In genomic region chr18:23494992-23495391, GRCh38 we compare ENCODE assay signal across 22 cellular contexts. TPM values are rescaled to one million over a fixed set of nuclear protein-coding genes. Genes with fewer than 3 reads are reported as not detected.
DNase-seq lines count a peak whose midpoint lies in the region; TF ChIP-seq lines count a peak whose summit lies in the region.
"Had no signal": no experiment of that assay in that cellular context is flagged by ENCODE, and none has a peak within 500 bp of the region (broad histone marks: within the 10 kb centered on the region; RNA-seq: fewer than 3 reads in every experiment).

No MANE protein-coding gene starts in this region.

- H3K9me3 ChIP-seq in mammary epithelial cell (replicated peaks; ENCODE audit: insufficient read depth, low read length) (no peaks in the 10 kb centered on the region), neural progenitor cell (ENCODE audit: low read depth) (no peaks in the 10 kb centered on the region)
- H3K9me3 ChIP-seq: BE2C, MG63 had no signal

- CTCF ChIA-PET in mammary epithelial cell (lab: Charles Lee; ENCODE audit: low non-redundant PET), result no interaction called here

- H3K79me2 ChIP-seq in mammary epithelial cell (ENCODE audit: insufficient read depth, low read length), result no peaks in the 10 kb centered on the region
- no peaks in the 10 kb centered on the region for H3K79me2 ChIP-seq in neural progenitor cell (ENCODE audit: low read depth)

- no TSS peak for BruUV-seq in mammary epithelial cell (replicated peaks; lab: Mats Ljungman, UMichigan)

- peaks cover 12% of the 10 kb centered on the region for H3K4me1 Mint-ChIP-seq in neural progenitor cell

- dilution Hi-C loops in mammary epithelial cell (cut with HindIII; ENCODE audit: low sequenced_read_pairs), result no loop called here

- H2AFZ ChIP-seq in mammary epithelial cell (ENCODE audit: low read depth, low read length), result no peak overlapping the region
- no peak overlapping the region for H2AFZ ChIP-seq in neural progenitor cell (replicated peaks)

- no peak overlapping the region for H3K4me3 Mint-ChIP-seq in neural progenitor cell
- H3K4me3 Mint-ChIP-seq: activated CD8-positive, alpha-beta T cell treated with anti-CD3 and anti-CD28 coated beads, Interleukin-2, amount 10 ng/mL, durations not matched to agents 7 days and 5 days; activated naive CD8-positive, alpha-beta T cell treated with anti-CD3 and anti-CD28 coated beads for 36 hours; central memory CD8-positive, alpha-beta T cell; HFFc6 had no signal

- peaks cover 19% of the 10 kb centered on the region for H3F3A ChIP-seq in neural progenitor cell (ENCODE audit: low read depth)

- peak overlapping the region; percentile 24 for H3K27ac ChIP-seq in mammary epithelial cell (ENCODE audit: insufficient read depth, low read depth, low read length)
- H3K27ac ChIP-seq in neural progenitor cell, result no peak overlapping the region

- TF ChIP-seq CTCF in mammary epithelial cell (conservative IDR thresholded peaks at IDR 0.05 in 1 of 2, IDR thresholded peaks at IDR 0.05 in 1 of 2; ENCODE audit: extremely low read depth in 1 of 2, insufficient read depth in 1 of 2, low read depth in 1 of 2, low read length in 2 of 2) (no peak), neural progenitor cell (IDR thresholded peaks at IDR 0.05) (no peak)

- H3K4me1 ChIP-seq in mammary epithelial cell (ENCODE audit: insufficient read depth, low read length) (peaks cover 18% of the 10 kb centered on the region), neural progenitor cell (peaks cover 19% of the 10 kb centered on the region)
- H3K4me1 ChIP-seq: BE2C had no signal

- H3K27me3 Mint-ChIP-seq in neural progenitor cell (ENCODE audit: insufficient read depth, low read depth), result peaks cover 14% of the 10 kb centered on the region
- H3K27me3 Mint-ChIP-seq: activated naive CD8-positive, alpha-beta T cell treated with anti-CD3 and anti-CD28 coated beads for 36 hours; central memory CD8-positive, alpha-beta T cell; IgD-negative memory B cell had no signal

- H3K9ac ChIP-seq in mammary epithelial cell (ENCODE audit: insufficient read depth, low read length) (no peak overlapping the region), neural progenitor cell (no peak overlapping the region)

- H3K27ac Mint-ChIP-seq in neural progenitor cell, result no peak overlapping the region
- H3K27ac Mint-ChIP-seq: activated CD8-positive, alpha-beta T cell treated with anti-CD3 and anti-CD28 coated beads, Interleukin-2, amount 10 ng/mL, durations not matched to agents 7 days and 5 days; activated naive CD8-positive, alpha-beta T cell treated with anti-CD3 and anti-CD28 coated beads for 36 hours; HFFc6 had no signal

- H3K36me3 ChIP-seq in mammary epithelial cell (ENCODE audit: insufficient read depth, low read length) (no peaks in the 10 kb centered on the region), neural progenitor cell (peaks cover 6% of the 10 kb centered on the region)
- H3K36me3 ChIP-seq: BE2C, MG63 had no signal

- H3K27me3 ChIP-seq in mammary epithelial cell (ENCODE audit: insufficient read depth, low read length), result no peaks in the 10 kb centered on the region
- no peaks in the 10 kb centered on the region for H3K27me3 ChIP-seq in neural progenitor cell
- H3K27me3 ChIP-seq: BE2C, MG63 had no signal

- H3K4me3 ChIP-seq in mammary epithelial cell (replicated peaks in 1 of 3; ENCODE audit: insufficient read depth in 1 of 3, low read depth in 2 of 3, low read length in 3 of 3), result no peak overlapping the region
- no peak overlapping the region for H3K4me3 ChIP-seq in neural progenitor cell
- H3K4me3 ChIP-seq: MG63 had no signal

- peak overlapping the region; percentile 15 for H3K4me2 ChIP-seq in mammary epithelial cell (ENCODE audit: insufficient read depth, low read depth, low read length)
- peak overlapping the region; percentile 68 for H3K4me2 ChIP-seq in neural progenitor cell

- peak; percentile 39 for DNase-seq in DMS53 (lab: John Stamatoyannopoulos, UW)
- DNase-seq in DMS53 treated with DMSO at 0.1 percent for 48 hours (lab: John Stamatoyannopoulos, UW; ENCODE audit: unreplicated experiment), result no peak
- DNase-seq in NCI-H69 (lab: John Stamatoyannopoulos, UW), result peak; percentile 96
- peak; percentile 82 for DNase-seq in mammary epithelial cell
- DNase-seq in neural progenitor cell (ENCODE audit: low spot score), result peak; percentile 36
- DNase-seq in NCI-H2171 (lab: John Stamatoyannopoulos, UW), result no peak
- no peak for DNase-seq in stimulated activated CD8-positive, alpha-beta memory T cell treated with anti-CD3 and anti-CD28 coated beads, Interleukin-4, amount 100 ng/mL, for 48 hours
- no peak for DNase-seq in ACHN
- DNase-seq: activated CD8-positive, alpha-beta T cell treated with anti-CD3 and anti-CD28 coated beads, Interleukin-2, amount 10 ng/mL, durations not matched to agents 7 days and 5 days; activated effector memory CD4-positive, alpha-beta T cell treated with Interleukin-2 at 50 U/mL for 16 hours; activated naive CD8-positive, alpha-beta T cell treated with anti-CD3 and anti-CD28 coated beads for 36 hours; activated T-cell treated with anti-CD3 and anti-CD28 coated beads for 4 hours; BE2C; glutamatergic neuron; HFFc6; MG63; NCI-H524; occipital lobe; substantia nigra; SW 1271 had no signal

- intact Hi-C loops in mammary epithelial cell (cut with micrococcal nuclease), result loop anchor here (5.0 kb wide), 1 partner anchor 317 kb away; no protein-coding TSS in a partner anchor

- H3K36me3 Mint-ChIP-seq in neural progenitor cell, result peaks cover 6% of the 10 kb centered on the region
- H3K36me3 Mint-ChIP-seq: activated naive CD8-positive, alpha-beta T cell treated with anti-CD3 and anti-CD28 coated beads for 36 hours had no signal

- 47% methylated on average over 1 of the region's 1 CpG for WGBS in mammary epithelial cell (ENCODE audit: low coverage, missing lambda C conversion rate)

- no peaks in the 10 kb centered on the region for H4K20me1 ChIP-seq in mammary epithelial cell (ENCODE audit: insufficient read depth, low read length)
- no peaks in the 10 kb centered on the region for H4K20me1 ChIP-seq in neural progenitor cell (ENCODE audit: low read depth)

- peaks cover 21% of the 10 kb centered on the region for H3K9me3 Mint-ChIP-seq in neural progenitor cell
- H3K9me3 Mint-ChIP-seq: activated naive CD8-positive, alpha-beta T cell treated with anti-CD3 and anti-CD28 coated beads for 36 hours; central memory CD8-positive, alpha-beta T cell; HFFc6 had no signal

- in situ Hi-C loops in mammary epithelial cell (cut with MboI; ENCODE audit: low sequenced_read_pairs in 2 of 2) (no loop called here), ACHN (cut with HindIII; ENCODE audit: low pct_ligation_motif_present, low pct_unique_long_range_greater_than_20kb, low sequenced_read_pairs) (no loop called here)

RNA-seq across cellular contexts. Expression of gene RMC1, which starts 8.3 kb away (rescaled TPM):
- total RNA-seq in mammary epithelial cell, result 10 to 100 TPM; 29.8 to 33.3 TPM
- 20.2 TPM for polyA plus RNA-seq in mammary epithelial cell
- polyA minus RNA-seq in mammary epithelial cell, result 55.0 TPM
- 20.8 and 31.6 TPM in 2 replicates for total RNA-seq in neural progenitor cell (ENCODE audit: low replicate concordance)

RNA-seq across cellular contexts. Expression of gene RIOK3, which starts 41.9 kb away (rescaled TPM):
- total RNA-seq in mammary epithelial cell (100 to 1,000 TPM in 1 of 2 donors, 10 to 100 TPM in 1; 94.1 to 128 TPM), neural progenitor cell (ENCODE audit: low replicate concordance) (48.0 and 77.5 TPM in 2 replicates)
- 27.5 TPM for polyA plus RNA-seq in mammary epithelial cell
- 28.1 TPM for polyA minus RNA-seq in mammary epithelial cell

Comparison
In these comparisons a context has a peak if more than half of its experiments do, and no peak if none do; other contexts are left out.
1. DNase-seq: peak in DMS53 (single experiment), NCI-H69 (single experiment), mammary epithelial cell (single experiment) and neural progenitor cell (single experiment); none in DMS53 treated with DMSO at 0.1 percent for 48 hours (single experiment), NCI-H2171 (single experiment), stimulated activated CD8-positive, alpha-beta memory T cell treated with anti-CD3 and anti-CD28 coated beads, Interleukin-4, amount 100 ng/mL, for 48 hours (single experiment) and ACHN (single experiment).